ENCODE assay signal across 8 cellular contexts in the genomic region with DNA sequence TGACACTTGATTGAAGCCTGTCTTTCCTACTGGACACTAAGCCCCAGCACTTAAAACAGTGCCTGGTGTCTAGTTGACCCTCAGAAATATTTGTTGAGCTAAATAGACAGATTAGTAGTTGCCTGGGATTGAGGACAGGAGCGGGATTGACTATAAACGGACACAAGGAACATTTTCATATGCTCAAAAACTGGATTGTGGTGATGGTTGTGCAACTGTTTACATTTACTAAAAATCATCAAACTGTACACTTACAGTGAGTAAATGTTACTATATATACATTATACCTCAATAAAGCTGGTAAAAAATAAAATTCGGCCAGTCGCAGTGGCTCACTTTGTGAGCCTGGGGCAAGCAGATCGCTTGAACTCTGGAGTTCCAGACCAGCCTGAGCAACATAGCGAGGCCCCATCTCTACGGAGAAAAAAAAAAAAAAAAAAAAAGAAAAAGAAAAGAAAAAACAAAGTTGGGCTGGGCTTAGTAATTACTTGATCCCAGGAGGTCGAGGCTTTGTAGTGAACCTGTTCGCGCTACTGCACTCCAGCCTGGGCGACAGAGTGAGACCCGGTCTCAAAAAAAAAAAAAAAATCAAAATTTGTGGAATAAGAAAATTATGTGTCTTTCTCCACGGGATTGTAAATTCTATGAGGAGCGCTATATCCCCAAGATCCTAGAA. TPM values are rescaled to one million over a fixed set of nuclear protein-coding genes. Genes with fewer than 3 reads are reported as not detected.
A peak's percentile ranks its signal among the peaks of the same experiment; 100 is the strongest.
DNase-seq lines count a peak whose midpoint lies in the region; ATAC-seq and TF ChIP-seq lines count a peak whose summit lies in the region.

No MANE protein-coding gene starts in this region.

- no peak for DNase-seq in activated naive CD4-positive, alpha-beta T cell treated with anti-CD3 and anti-CD28 coated beads for 36 hours
- no peak for DNase-seq in activated naive CD4-positive, alpha-beta T cell treated with anti-CD3 and anti-CD28 coated beads, Interleukin-2, amount 50 U/mL, for 16 hours
- DNase-seq in SK-N-SH (no peak), hepatocyte (ENCODE audit: low spot score) (no peak), stomach (peak; percentile 5), omental fat pad (ENCODE audit: low spot score) (no peak), SW 1271 (lab: John Stamatoyannopoulos, UW) (no peak)

- ATAC-seq in omental fat pad (ENCODE audit: low FRiP score) (no peak), HG02610 (IDR thresholded peaks at IDR 0.05; ENCODE audit: unreplicated experiment) (no peak)

- no peaks in the 10 kb centered on the region for H3K9me3 Mint-ChIP-seq in activated naive CD4-positive, alpha-beta T cell treated with anti-CD3 and anti-CD28 coated beads for 36 hours

- H3K27ac Mint-ChIP-seq in activated naive CD4-positive, alpha-beta T cell treated with anti-CD3 and anti-CD28 coated beads for 36 hours, result peak overlapping the region; percentile 89

- intact Hi-C loops in activated naive CD4-positive, alpha-beta T cell treated with anti-CD3 and anti-CD28 coated beads for 36 hours (cut with micrococcal nuclease), result loop anchor here (1.0 kb wide), 3 partner anchors 17 to 290 kb away; a partner anchor contains a TSS
- intact Hi-C loops in stomach (cut with DNase I; ENCODE audit: low total_unique reads), result no loop called here

- peaks cover 40% of the 10 kb centered on the region for H3K4me1 Mint-ChIP-seq in activated naive CD4-positive, alpha-beta T cell treated with anti-CD3 and anti-CD28 coated beads for 36 hours (ENCODE audit: low read depth)

- TF ChIP-seq POLR2A in stomach (IDR thresholded peaks at IDR 0.05), result no peak

- peak overlapping the region; percentile 89 for H3K4me3 Mint-ChIP-seq in activated naive CD4-positive, alpha-beta T cell treated with anti-CD3 and anti-CD28 coated beads for 36 hours

- H3K4me2 ChIP-seq in SK-N-SH, result peak overlapping the region; percentile 97
- H3K4me2 ChIP-seq in hepatocyte, result peak overlapping the region; percentile 70

- CTCF ChIA-PET in activated naive CD4-positive, alpha-beta T cell treated with anti-CD3 and anti-CD28 coated beads for 36 hours (lab: Charles Lee), result interaction anchor here (0.6 to 1.6 kb wide), 5 partner anchors 17 to 47 kb away, joined by 3 to 7 read pairs (median 5); a partner anchor contains a TSS
- CTCF ChIA-PET in SK-N-SH (lab: Yijun Ruan, JAX), result interaction anchor here (0.7 to 3.2 kb wide), 9 partner anchors 9 to 182 kb away, joined by 3 to 24 read pairs (median 5); a partner anchor contains a TSS

- WGBS in SK-N-SH (ENCODE audit: low lambda C conversion rate), result 10% methylated on average over 14 of the region's 14 CpGs
- 22% methylated on average over 14 of the region's 14 CpGs for WGBS in hepatocyte (ENCODE audit: low lambda C conversion rate, missing lambda C conversion rate)
- 8 to 15% (median 11%) methylated on average over 14 of the region's 14 CpGs for WGBS in stomach, 5 donors

- no peaks in the 10 kb centered on the region for H3K27me3 Mint-ChIP-seq in activated naive CD4-positive, alpha-beta T cell treated with anti-CD3 and anti-CD28 coated beads for 36 hours (ENCODE audit: low read depth)

- peaks cover 45% of the 10 kb centered on the region for H3K79me2 ChIP-seq in SK-N-SH (ENCODE audit: insufficient read depth)
- H3K79me2 ChIP-seq in hepatocyte, result peaks cover 41% of the 10 kb centered on the region

- H4K20me1 ChIP-seq in SK-N-SH (ENCODE audit: insufficient read depth) (no peaks in the 10 kb centered on the region), hepatocyte (ENCODE audit: insufficient read depth, poor library complexity, severe bottlenecking) (no peaks in the 10 kb centered on the region)

- H3F3A ChIP-seq in SK-N-SH (replicated peaks; ENCODE audit: insufficient read depth), result no peaks in the 10 kb centered on the region

- H3K36me3 ChIP-seq in SK-N-SH (replicated peaks in 1 of 2; ENCODE audit: control insufficient read depth in 1 of 2, insufficient read depth in 2 of 2, low read length in 1 of 2) (peaks cover 0 to 3% of the 10 kb centered on the region in 2 experiments), hepatocyte (replicated peaks; ENCODE audit: insufficient read depth, low read depth) (no peaks in the 10 kb centered on the region), stomach (no peaks in the 10 kb centered on the region)

- peak overlapping the region; percentile 84 for H3K9ac ChIP-seq in SK-N-SH

- no peak for TF ChIP-seq RAD21 in SK-N-SH (IDR thresholded peaks at IDR 0.05; ENCODE audit: low read length)

- TF ChIP-seq EP300 in SK-N-SH (IDR thresholded peaks at IDR 0.05; ENCODE audit: borderline replicate concordance in 1 of 2, low read depth in 1 of 2, low read length in 1 of 2) (no peak), stomach (IDR thresholded peaks at IDR 0.05) (no peak)

- H3K27me3 ChIP-seq in SK-N-SH (ENCODE audit: insufficient read depth) (no peaks in the 10 kb centered on the region), hepatocyte (no peaks in the 10 kb centered on the region), stomach (no peaks in the 10 kb centered on the region)

- H3K9me2 ChIP-seq in SK-N-SH (no peaks in the 10 kb centered on the region), hepatocyte (replicated peaks; ENCODE audit: insufficient read depth) (no peaks in the 10 kb centered on the region)

- H3K4me1 ChIP-seq in SK-N-SH (ENCODE audit: control insufficient read depth in 1 of 2, insufficient read depth in 2 of 2, low read depth in 1 of 2, low read length in 1 of 2), result peaks cover 7 to 12% of the 10 kb centered on the region in 2 experiments
- peaks cover 11% of the 10 kb centered on the region for H3K4me1 ChIP-seq in hepatocyte (ENCODE audit: insufficient read depth)
- H3K4me1 ChIP-seq in stomach, result peaks cover 13 to 40% (median 26%) of the 10 kb centered on the region in 4 donors

- H2AFZ ChIP-seq in SK-N-SH (ENCODE audit: low read depth) (peak overlapping the region; percentile 86), hepatocyte (peak overlapping the region; percentile 42)

- H3K4me3 ChIP-seq in SK-N-SH (ENCODE audit: low read depth in 2 of 2, low read length in 1 of 2), result peak overlapping the region; percentile 61 to 77
- H3K4me3 ChIP-seq in hepatocyte, result peak overlapping the region; percentile 27
- H3K4me3 ChIP-seq in stomach, result peak overlapping the region; percentile 64 to 98 (median 90)

- TF ChIP-seq CTCF in SK-N-SH (IDR thresholded peaks at IDR 0.05) (no peak), hepatocyte (IDR thresholded peaks at IDR 0.05; ENCODE audit: poor library complexity) (no peak), stomach (IDR thresholded peaks at IDR 0.05) (no peak), omental fat pad (IDR thresholded peaks at IDR 0.05) (no peak)

- POLR2A ChIA-PET in SK-N-SH (lab: Yijun Ruan, JAX), result interaction anchor here (1.0 kb wide), 1 partner anchor 94 kb away, joined by 3 read pairs; no protein-coding TSS in a partner anchor

- H3K9me3 ChIP-seq in SK-N-SH (no peaks in the 10 kb centered on the region), hepatocyte (ENCODE audit: low read depth) (no peaks in the 10 kb centered on the region), stomach (no peaks in the 10 kb centered on the region)

- peak overlapping the region; percentile 41 to 54 for H3K27ac ChIP-seq in SK-N-SH (ENCODE audit: low read depth in 2 of 2, low read length in 1 of 2)
- peak overlapping the region; percentile 81 for H3K27ac ChIP-seq in hepatocyte
- H3K27ac ChIP-seq in stomach, result peak overlapping the region; percentile 32 to 97 (median 88)

- peaks cover 17% of the 10 kb centered on the region for H3K36me3 Mint-ChIP-seq in activated naive CD4-positive, alpha-beta T cell treated with anti-CD3 and anti-CD28 coated beads for 36 hours (ENCODE audit: low read depth)

TF ChIP-seq in SK-N-SH, 30 proteins besides CTCF, POLR2A, EP300 and RAD21:
- no peak for TF ChIP-seq SIN3A (IDR thresholded peaks at IDR 0.05; ENCODE audit: borderline replicate concordance, low read depth, low read length)
- TF ChIP-seq JUND (IDR thresholded peaks at IDR 0.05), result no peak
- TF ChIP-seq YY1 (IDR thresholded peaks at IDR 0.05; ENCODE audit: low read depth), result no peak
- no peak for TF ChIP-seq NRF1 (IDR thresholded peaks at IDR 0.05; ENCODE audit: low read depth, low read length)

RNA-seq across cellular contexts. Expression of a gene that starts 0.6 kb away (rescaled TPM):
- total RNA-seq in activated naive CD4-positive, alpha-beta T cell treated with anti-CD3 and anti-CD28 coated beads for 36 hours, result 100 to 1,000 TPM; 117 to 123 TPM
- polyA plus RNA-seq in SK-N-SH (2012; rRNA removed) (33.2 and 34.0 TPM in 2 replicates), hepatocyte (51.5 and 62.3 TPM in 2 replicates), stomach (10 to 100 TPM; 25.5 to 35.3 (median 25.6) TPM)
- polyA plus RNA-seq in SK-N-SH (2012; cell fraction: cytosol; rRNA removed), result 45.5 and 62.1 TPM in 2 replicates
- 44.1 and 55.4 TPM in 2 replicates for polyA plus RNA-seq in SK-N-SH (2012; cell fraction: nucleus; rRNA removed)
- total RNA-seq in hepatocyte (81.0 and 102 TPM in 2 replicates), stomach (100 to 1,000 TPM in 2 of 5 donors, 10 to 100 TPM in 3; 42.9 to 731 (median 68.4) TPM), omental fat pad (10 to 100 TPM; 67.4 to 94.5 (median 70.0) TPM)

RNA-seq across cellular contexts. Expression of a gene that starts 17.3 kb away (rescaled TPM):
- 1 to 10 TPM; 1.9 to 2.1 TPM for total RNA-seq in activated naive CD4-positive, alpha-beta T cell treated with anti-CD3 and anti-CD28 coated beads for 36 hours
- 39.6 and 40.8 TPM in 2 replicates for polyA plus RNA-seq in SK-N-SH (2012; rRNA removed)
- polyA plus RNA-seq in SK-N-SH (2012; cell fraction: cytosol; rRNA removed), result 30.6 and 40.5 TPM in 2 replicates
- polyA plus RNA-seq in SK-N-SH (2012; cell fraction: nucleus; rRNA removed), result 5.9 and 7.6 TPM in 2 replicates
- 48.9 and 68.9 TPM in 2 replicates for total RNA-seq in hepatocyte
- polyA plus RNA-seq in hepatocyte, result 40.5 and 46.3 TPM in 2 replicates
- 10 to 100 TPM in 1 of 5 donors, 1 to 10 TPM in 2, under 1 TPM in 1, not detected in 1; 0.87 to 20.4 (median 3.4) TPM for total RNA-seq in stomach
- 10 to 100 TPM in 1 of 3 donors, 1 to 10 TPM in 1, under 1 TPM in 1; 0.80 to 13.1 (median 5.2) TPM for polyA plus RNA-seq in stomach
- total RNA-seq in omental fat pad, result 1 to 10 TPM; 1.4 to 5.6 (median 3.1) TPM

RNA-seq across cellular contexts. Expression of a gene that starts 56.2 kb away (rescaled TPM):
- not detected for total RNA-seq in activated naive CD4-positive, alpha-beta T cell treated with anti-CD3 and anti-CD28 coated beads for 36 hours
- polyA plus RNA-seq in SK-N-SH (2012; rRNA removed), result not detected in 2 replicates
- polyA plus RNA-seq in SK-N-SH (2012; cell fraction: cytosol; rRNA removed), result 0.01 TPM in 2 replicates
- 0.02 TPM in 1 of 2 replicates, not detected in the other for polyA plus RNA-seq in SK-N-SH (2012; cell fraction: nucleus; rRNA removed)
- total RNA-seq in hepatocyte, result not detected in 2 replicates
- polyA plus RNA-seq in hepatocyte, result 0.22 TPM in 1 of 2 replicates, not detected in the other
- total RNA-seq in stomach, result under 1 TPM in 2 of 5 donors, not detected in 3; 0.29 to 0.45 TPM
- not detected for polyA plus RNA-seq in stomach
- not detected for total RNA-seq in omental fat pad

Comparison
In these comparisons a context has a peak if more than half of its experiments do, and no peak if none do; other contexts are left out.
1. H3K4me3 ChIP-seq: peak in every context shown above with its lines; median percentile 90 in stomach; 69 in SK-N-SH; 27 in hepatocyte.